27 cellular contexts compared by ENCODE assay signal in genomic region chr1:17272641-17273040, GRCh38. TPM values are rescaled to one million over a fixed set of nuclear protein-coding genes. Genes with fewer than 3 reads are reported as not detected.
"Had no signal": no experiment of that assay in that cellular context is flagged by ENCODE, and none has a peak within 500 bp of the region (broad histone marks: within the 10 kb centered on the region; RNA-seq: fewer than 3 reads in every experiment).

No MANE protein-coding gene starts in this region.

- ATAC-seq: foreskin keratinocyte, T-cell had no signal

- H3K79me2 ChIP-seq: hepatocyte had no signal

- H3K4me1 ChIP-seq: prostate gland, right atrium auricular region, stomach, upper lobe of left lung had no signal

- H3K36me3 Mint-ChIP-seq: activated CD4-positive, alpha-beta memory T cell treated with anti-CD3 and anti-CD28 coated beads for 36 hours; activated naive CD8-positive, alpha-beta T cell; mesothelial cell of epicardium; T-cell had no signal

- H3K36me3 ChIP-seq: prostate gland, right atrium auricular region, stomach, upper lobe of left lung had no signal

- H3K27ac ChIP-seq: dorsolateral prefrontal cortex, epithelial cell of prostate, foreskin keratinocyte, hepatocyte, prostate gland, right atrium auricular region, stomach, upper lobe of left lung had no signal

- H2AFZ ChIP-seq: hepatocyte had no signal

- H3K9me3 ChIP-seq: prostate gland, right atrium auricular region, stomach, upper lobe of left lung had no signal

- H3K9me3 Mint-ChIP-seq: activated B cell treated with CpG ODN at 0.5 μM for 24 hours; activated CD4-positive, alpha-beta memory T cell treated with anti-CD3 and anti-CD28 coated beads for 36 hours; activated T-helper 1 cell treated with anti-CD3 and anti-CD28 coated beads, Interleukin-12 subunit alpha, Interleukin-12 subunit beta, Interleukin-2, Interleukin-4 antibody, amounts not matched to agents 30 ng/mL and 10 ng/mL and 1 ng/mL, durations not matched to agents 14 hours and 24 hours and 36 hours; mesothelial cell of epicardium; nephron progenitor cell; T-cell had no signal

- H3K4me3 Mint-ChIP-seq: activated B cell treated with CpG ODN at 0.5 μM for 24 hours; activated CD4-positive, alpha-beta memory T cell treated with anti-CD3 and anti-CD28 coated beads for 36 hours; activated naive CD8-positive, alpha-beta T cell; activated T-helper 1 cell treated with anti-CD3 and anti-CD28 coated beads, Interleukin-12 subunit alpha, Interleukin-12 subunit beta, Interleukin-2, Interleukin-4 antibody, amounts not matched to agents 30 ng/mL and 10 ng/mL and 1 ng/mL, durations not matched to agents 14 hours and 24 hours and 36 hours; mesothelial cell of epicardium; nephron progenitor cell; T-cell had no signal

- H3K27me3 ChIP-seq: foreskin keratinocyte, hepatocyte, right atrium auricular region, upper lobe of left lung had no signal

- DNase-seq: activated B cell treated with CpG ODN at 0.5 μM for 24 hours; activated CD4-positive, alpha-beta memory T cell treated with anti-CD3 and anti-CD28 coated beads for 36 hours; activated CD4-positive, alpha-beta T cell treated with anti-CD3 and anti-CD28 coated beads for 4 hours; activated gamma-delta T cell treated with Interleukin-2 at 50 U/mL for 16 hours; activated T-cell treated with anti-CD3 and anti-CD28 coated beads for 4 hours; dorsolateral prefrontal cortex; foreskin keratinocyte; nephron progenitor cell; stimulated activated CD4-positive, alpha-beta T cell treated with anti-CD3 and anti-CD28 coated beads, Interleukin-15, amount 100 ng/mL, for 24 hours; stimulated activated CD4-positive, alpha-beta T cell treated with anti-CD3 and anti-CD28 coated beads, Interleukin-2, amount 100 ng/mL, for 48 hours; stomach; T-cell; upper lobe of left lung had no signal

- H3K4me1 Mint-ChIP-seq: activated B cell treated with CpG ODN at 0.5 μM for 24 hours, mesothelial cell of epicardium, T-cell had no signal

- H3K4me2 ChIP-seq: hepatocyte had no signal

- H3K4me3 ChIP-seq: dorsolateral prefrontal cortex, hepatocyte, prostate gland, right atrium auricular region, stomach, upper lobe of left lung had no signal

- H3K27ac Mint-ChIP-seq: activated B cell treated with CpG ODN at 0.5 μM for 24 hours; activated CD4-positive, alpha-beta memory T cell treated with anti-CD3 and anti-CD28 coated beads for 36 hours; activated naive CD8-positive, alpha-beta T cell; activated T-helper 1 cell treated with anti-CD3 and anti-CD28 coated beads, Interleukin-12 subunit alpha, Interleukin-12 subunit beta, Interleukin-2, Interleukin-4 antibody, amounts not matched to agents 30 ng/mL and 10 ng/mL and 1 ng/mL, durations not matched to agents 14 hours and 24 hours and 36 hours; mesothelial cell of epicardium; nephron progenitor cell; T-cell had no signal

RNA-seq across cellular contexts. Expression of gene PADI3, which starts 23.7 kb away (rescaled TPM):
- total RNA-seq: activated B cell treated with CpG ODN at 0.5 μM for 24 hours; activated CD4-positive, alpha-beta memory T cell treated with anti-CD3 and anti-CD28 coated beads for 36 hours; activated T-helper 1 cell treated with anti-CD3 and anti-CD28 coated beads, Interleukin-12 subunit alpha, Interleukin-12 subunit beta, Interleukin-2, Interleukin-4 antibody, amounts not matched to agents 30 ng/mL and 10 ng/mL and 1 ng/mL, durations not matched to agents 14 hours and 24 hours and 36 hours; dorsolateral prefrontal cortex; fibroblast of lung; hepatocyte; mesothelial cell of epicardium; myocyte; omental fat pad; right atrium auricular region; skeletal muscle tissue; stomach; T-cell; temporal lobe; upper lobe of left lung had no signal
- polyA plus RNA-seq: fibroblast of lung, hepatocyte had no signal

RNA-seq across cellular contexts. Expression of gene PADI4, which starts 35.4 kb away (rescaled TPM):
- total RNA-seq: activated T-helper 1 cell treated with anti-CD3 and anti-CD28 coated beads, Interleukin-12 subunit alpha, Interleukin-12 subunit beta, Interleukin-2, Interleukin-4 antibody, amounts not matched to agents 30 ng/mL and 10 ng/mL and 1 ng/mL, durations not matched to agents 14 hours and 24 hours and 36 hours; bronchial epithelial cell; fibroblast of lung; foreskin keratinocyte; hepatocyte; lung microvascular endothelial cell; mesothelial cell of epicardium; myocyte; prostate gland had no signal
- polyA plus RNA-seq: fibroblast of lung, hepatocyte had no signal
